In the genomic region with DNA sequence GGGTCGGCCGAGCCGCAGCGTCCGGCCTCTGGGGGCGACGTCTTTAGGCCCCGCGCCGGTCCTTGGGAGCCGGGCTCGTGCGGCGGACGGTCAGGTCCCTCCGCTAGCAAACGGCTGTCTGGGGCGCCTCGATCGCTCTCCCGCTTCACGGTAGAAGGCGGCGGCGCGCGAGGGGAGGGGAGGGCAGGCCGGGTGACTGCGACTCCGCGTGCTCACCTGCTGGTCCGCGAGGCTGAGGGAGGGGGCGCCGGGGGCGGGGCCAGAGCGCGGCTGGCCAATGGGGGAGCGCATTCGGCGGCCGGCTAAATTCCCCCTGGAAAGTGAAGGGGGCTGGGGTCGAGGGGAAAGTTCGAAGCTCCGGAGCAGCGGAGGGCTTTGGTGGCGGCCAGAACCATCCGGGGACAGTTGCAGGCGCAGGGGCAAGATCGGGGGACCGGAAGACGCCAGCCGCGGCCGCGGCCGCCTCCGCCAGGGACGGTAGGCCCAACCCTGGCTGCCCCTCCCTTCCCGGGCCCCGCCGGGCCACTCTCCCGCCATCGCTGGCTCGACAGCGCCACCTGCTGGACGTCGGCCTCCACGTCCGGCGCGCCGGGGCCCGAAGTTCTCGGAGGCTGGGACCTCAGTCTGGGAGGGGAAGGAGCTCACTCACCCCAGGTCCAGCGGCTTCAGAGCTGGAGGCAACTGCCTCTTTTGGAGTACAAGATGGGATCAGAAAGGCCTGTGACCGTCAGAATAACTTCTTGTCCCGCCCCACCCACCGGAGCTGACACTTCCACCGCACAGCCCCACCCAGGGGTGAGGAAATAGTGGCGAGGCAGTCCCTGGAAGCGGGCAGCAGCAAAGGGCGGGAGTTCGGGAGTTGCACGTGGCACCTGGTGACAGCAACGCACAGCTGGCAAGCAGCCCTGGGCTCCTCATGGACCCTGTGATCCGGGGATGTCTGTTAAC, we compare ENCODE assay signal across 8 cellular contexts. TPM values are rescaled to one million over a fixed set of nuclear protein-coding genes. Genes with fewer than 3 reads are reported as not detected.
DNase-seq lines count a peak whose midpoint lies in the region; ATAC-seq and TF ChIP-seq lines count a peak whose summit lies in the region.

No MANE protein-coding gene starts in this region.

- H3K9me3 ChIP-seq in left lung, result no peaks in the 10 kb centered on the region

- intact Hi-C loops in left lung (cut with DNase I), result loop anchor here in 1 of 2 donors (10.0 kb wide), 1 partner anchor 136 kb away; no protein-coding TSS in a partner anchor

- ATAC-seq in GM18907 (IDR thresholded peaks at IDR 0.05; ENCODE audit: unreplicated experiment), result peak; percentile 87
- ATAC-seq in HG03139 (IDR thresholded peaks at IDR 0.05; ENCODE audit: unreplicated experiment), result peak; percentile 86
- peak; percentile 97 for ATAC-seq in left lung

- TF ChIP-seq CTCF in AG10803 (conservative IDR thresholded peaks at IDR 0.05; ENCODE audit: low read length) (peak; percentile 54), left lung (IDR thresholded peaks at IDR 0.05) (peak; percentile 82 to 90)

- peaks cover 0 to 21% of the 10 kb centered on the region in 2 donors for H3K36me3 ChIP-seq in left lung

- peak; percentile 53 for DNase-seq in AG10803 (ENCODE audit: low read depth)
- peak; percentile 39 for DNase-seq in NCI-H226
- DNase-seq in activated CD4-positive, alpha-beta T cell treated with anti-CD3 and anti-CD28 coated beads for 4 hours, result peak; percentile 73 to 79
- peak; percentile 10 for DNase-seq in cortex of kidney (lab: John Stamatoyannopoulos, UW)
- DNase-seq in left lung, result peak; percentile 81 to 97
- DNase-seq in stimulated activated CD4-positive, alpha-beta T cell treated with anti-CD3 and anti-CD28 coated beads, Interleukin-2, amount 100 ng/mL, for 24 hours, result peak; percentile 85 to 87

- H3K4me3 ChIP-seq in AG10803 (ENCODE audit: low read length), result peak overlapping the region; percentile 60
- H3K4me3 ChIP-seq in left lung, result peak overlapping the region; percentile 29 to 44

- H3K4me1 ChIP-seq in left lung, result peaks cover 0 to 4% of the 10 kb centered on the region in 2 donors

- H3K27me3 ChIP-seq in left lung, result no peaks in the 10 kb centered on the region

- H3K27ac ChIP-seq in left lung, result peak overlapping the region in 1 of 2 donors; percentile 68

RNA-seq across cellular contexts. Expression of a gene that starts 49.9 kb away (rescaled TPM):
- 10 to 100 TPM; 20.2 to 23.9 TPM for total RNA-seq in left lung

Comparison
In these comparisons a context has a peak if more than half of its experiments do, and no peak if none do; other contexts are left out.
1. DNase-seq: peak in every context shown above with its lines; median percentile 89 in left lung; 86 in stimulated activated CD4-positive, alpha-beta T cell treated with anti-CD3 and anti-CD28 coated beads, Interleukin-2, amount 100 ng/mL, for 24 hours; 76 in activated CD4-positive, alpha-beta T cell treated with anti-CD3 and anti-CD28 coated beads for 4 hours; 53 in AG10803; 39 in NCI-H226; 10 in cortex of kidney.